26 cellular contexts compared by ENCODE assay signal in genomic region chr5:160341309-160341874, GRCh38. TPM values are rescaled to one million over a fixed set of nuclear protein-coding genes. Genes with fewer than 3 reads are reported as not detected.
"Had no signal": no experiment of that assay in that cellular context is flagged by ENCODE, and none has a peak within 500 bp of the region (broad histone marks: within the 10 kb centered on the region; RNA-seq: fewer than 3 reads in every experiment).

No MANE protein-coding gene starts in this region.

- ATAC-seq: activated CD4-positive, alpha-beta T cell treated with anti-CD3 and anti-CD28 coated beads for 36 hours; activated T-helper 17 cell treated with anti-CD3 and anti-CD28 coated beads, Interleukin-2, amount 50 U/mL, for 72 hours; PC-3; T-cell had no signal

- H3K36me3 ChIP-seq: WERI-Rb-1 had no signal

- H3K4me1 Mint-ChIP-seq: activated CD4-positive, alpha-beta T cell treated with anti-CD3 and anti-CD28 coated beads for 36 hours; activated naive CD8-positive, alpha-beta T cell treated with anti-CD3 and anti-CD28 coated beads for 36 hours; activated T-helper 17 cell treated with anti-CD3 and anti-CD28 coated beads, Interleukin-2, amount 50 U/mL, for 72 hours had no signal

- H3K4me3 Mint-ChIP-seq: activated CD4-positive, alpha-beta memory T cell treated with anti-CD3 and anti-CD28 coated beads, Interleukin-2, amount 10 ng/mL, durations not matched to agents 7 days and 5 days; activated CD4-positive, alpha-beta T cell treated with anti-CD3 and anti-CD28 coated beads for 36 hours; activated naive CD4-positive, alpha-beta T cell treated with anti-CD3 and anti-CD28 coated beads for 36 hours; activated naive CD8-positive, alpha-beta T cell treated with anti-CD3 and anti-CD28 coated beads for 36 hours; activated T-helper 17 cell treated with anti-CD3 and anti-CD28 coated beads, Interleukin-2, amount 50 U/mL, for 72 hours; T-cell had no signal

- H3K9me3 Mint-ChIP-seq: activated CD4-positive, alpha-beta memory T cell treated with anti-CD3 and anti-CD28 coated beads, Interleukin-2, amount 10 ng/mL, durations not matched to agents 7 days and 5 days; activated naive CD4-positive, alpha-beta T cell treated with anti-CD3 and anti-CD28 coated beads for 36 hours; activated naive CD8-positive, alpha-beta T cell treated with anti-CD3 and anti-CD28 coated beads for 36 hours; activated T-helper 17 cell treated with anti-CD3 and anti-CD28 coated beads, Interleukin-2, amount 50 U/mL, for 72 hours; T-cell had no signal

- H3K27ac ChIP-seq: WERI-Rb-1 had no signal

- DNase-seq: activated CD4-positive, alpha-beta memory T cell treated with anti-CD3 and anti-CD28 coated beads, Interleukin-2, amount 10 ng/mL, durations not matched to agents 7 days and 5 days; activated CD4-positive, alpha-beta T cell treated with anti-CD3 and anti-CD28 coated beads for 36 hours; activated CD4-positive, alpha-beta T cell treated with anti-CD3 and anti-CD28 coated beads, Interleukin-2, amount 50 U/mL, for 1 hour; activated gamma-delta T cell; activated naive CD4-positive, alpha-beta T cell treated with anti-CD3 and anti-CD28 coated beads for 36 hours; activated naive CD8-positive, alpha-beta T cell treated with anti-CD3 and anti-CD28 coated beads for 36 hours; activated T-cell treated with anti-CD3 and anti-CD28 coated beads for 4 hours; activated T-cell treated with anti-CD3 and anti-CD28 coated beads, Interleukin-2, amount 50 U/mL, for 48 hours; anterior cingulate cortex; IMR-90; KG1; NCI-H1092; NCI-H1930; NCI-H2171 treated with DMSO at 0.1 percent for 48 hours; NCI-H345; NCI-H510A treated with DMSO at 0.1 percent for 48 hours; NCI-H69; PC-3; SHP77 treated with DMSO at 0.1 percent for 48 hours; T-cell; T-helper 2 cell; T1000; WERI-Rb-1 had no signal

- H3K27me3 Mint-ChIP-seq: activated CD4-positive, alpha-beta T cell treated with anti-CD3 and anti-CD28 coated beads for 36 hours; activated naive CD8-positive, alpha-beta T cell treated with anti-CD3 and anti-CD28 coated beads for 36 hours; activated T-helper 17 cell treated with anti-CD3 and anti-CD28 coated beads, Interleukin-2, amount 50 U/mL, for 72 hours; T-cell had no signal

- H3K36me3 Mint-ChIP-seq: activated naive CD8-positive, alpha-beta T cell treated with anti-CD3 and anti-CD28 coated beads for 36 hours; T-cell had no signal

- H3K27ac Mint-ChIP-seq: activated CD4-positive, alpha-beta memory T cell treated with anti-CD3 and anti-CD28 coated beads, Interleukin-2, amount 10 ng/mL, durations not matched to agents 7 days and 5 days; activated CD4-positive, alpha-beta T cell treated with anti-CD3 and anti-CD28 coated beads for 36 hours; activated naive CD4-positive, alpha-beta T cell treated with anti-CD3 and anti-CD28 coated beads for 36 hours; activated naive CD8-positive, alpha-beta T cell treated with anti-CD3 and anti-CD28 coated beads for 36 hours; activated T-helper 17 cell treated with anti-CD3 and anti-CD28 coated beads, Interleukin-2, amount 50 U/mL, for 72 hours; T-cell had no signal

RNA-seq across cellular contexts. Expression of gene CCNJL, which starts 29.0 kb away (rescaled TPM):
- total RNA-seq: activated CD4-positive, alpha-beta memory T cell treated with anti-CD3 and anti-CD28 coated beads, Interleukin-2, amount 10 ng/mL, durations not matched to agents 7 days and 5 days; activated CD4-positive, alpha-beta T cell treated with anti-CD3 and anti-CD28 coated beads for 36 hours; activated naive CD4-positive, alpha-beta T cell treated with anti-CD3 and anti-CD28 coated beads for 36 hours; activated naive CD8-positive, alpha-beta T cell treated with anti-CD3 and anti-CD28 coated beads for 36 hours; activated T-helper 17 cell treated with anti-CD3 and anti-CD28 coated beads, Interleukin-2, amount 50 U/mL, for 72 hours had no signal

RNA-seq across cellular contexts. Expression of gene C1QTNF2, which starts 29.0 kb away (rescaled TPM):
- total RNA-seq: activated CD4-positive, alpha-beta memory T cell treated with anti-CD3 and anti-CD28 coated beads, Interleukin-2, amount 10 ng/mL, durations not matched to agents 7 days and 5 days; activated CD4-positive, alpha-beta T cell treated with anti-CD3 and anti-CD28 coated beads for 36 hours; activated CD8-positive, alpha-beta memory T cell treated with anti-CD3 and anti-CD28 coated beads for 36 hours; activated naive CD4-positive, alpha-beta T cell treated with anti-CD3 and anti-CD28 coated beads for 36 hours; activated naive CD8-positive, alpha-beta T cell treated with anti-CD3 and anti-CD28 coated beads for 36 hours; activated T-helper 17 cell treated with anti-CD3 and anti-CD28 coated beads, Interleukin-2, amount 50 U/mL, for 72 hours; bronchial epithelial cell; T-cell had no signal
